1 cellular context compared by ENCODE assay signal in genomic region chr7:75629042-75629441, GRCh38.
TF ChIP-seq lines count a peak whose summit lies in the region.

No MANE protein-coding gene starts in this region.

TF ChIP-seq in GM23338, 12 proteins besides CTCF, POLR2A, EP300 and RAD21:
- TF ChIP-seq ZNF462 (CRISPR knock-in tag; IDR thresholded peaks at IDR 0.05): no peak
- no peak for TF ChIP-seq NANOG (IDR thresholded peaks at IDR 0.05; ENCODE audit: borderline replicate concordance)
- TF ChIP-seq JUNB (IDR thresholded peaks at IDR 0.05; ENCODE audit: unreplicated experiment): no peak
TF ChIP-seq in GM23338: peak in this region for 0.
